8 cellular contexts compared by ENCODE assay signal in the genomic region with DNA sequence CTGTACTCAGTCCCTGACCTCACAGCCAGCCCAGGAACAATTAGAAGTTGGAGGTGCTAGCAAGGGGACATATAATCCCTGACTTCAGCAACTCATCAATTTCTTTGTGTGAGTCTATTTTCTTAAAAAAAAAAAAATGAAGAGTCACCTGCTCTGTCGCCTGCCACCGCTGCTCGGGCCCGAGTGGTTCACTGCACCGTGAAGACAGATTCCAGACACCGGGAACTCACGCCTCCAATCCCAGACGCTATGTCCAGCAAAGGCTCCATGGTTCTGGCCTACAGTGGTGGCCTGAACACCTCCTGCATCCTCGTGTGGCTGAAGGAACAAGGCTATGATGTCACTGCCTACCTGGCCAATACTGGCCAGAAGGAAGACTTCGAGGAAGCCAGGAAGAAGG.
"Had no signal": no experiment of that assay in that cellular context is flagged by ENCODE, and none has a peak within 500 bp of the region (broad histone marks: within the 10 kb centered on the region; RNA-seq: fewer than 3 reads in every experiment).

No MANE protein-coding gene starts in this region.

- H3K4me3 Mint-ChIP-seq: GM23338, HFFc6 had no signal

- H3K27ac ChIP-seq: GM23248 had no signal

- ATAC-seq: GM23338, HCT116 had no signal

- H3K27ac Mint-ChIP-seq: GM23338, HFFc6 had no signal

- H3K9ac ChIP-seq: GM23248 had no signal

- H3K4me1 ChIP-seq: HAP-1 had no signal

- H3K9me3 Mint-ChIP-seq: GM23338, HFFc6 had no signal

- H3K4me3 ChIP-seq: GM23248, GM23338, HAP-1 had no signal

- H3K9me3 ChIP-seq: HAP-1 had no signal

- DNase-seq: GM23248, GOT3, H7, HCEC 1CT, HFFc6 had no signal

- H3K36me3 ChIP-seq: HAP-1 had no signal

- H2AFZ ChIP-seq: GM23248 had no signal

- H3K4me2 ChIP-seq: GM23338 had no signal
